Comparison of ENCODE assay signal across 30 cellular contexts in the genomic region with DNA sequence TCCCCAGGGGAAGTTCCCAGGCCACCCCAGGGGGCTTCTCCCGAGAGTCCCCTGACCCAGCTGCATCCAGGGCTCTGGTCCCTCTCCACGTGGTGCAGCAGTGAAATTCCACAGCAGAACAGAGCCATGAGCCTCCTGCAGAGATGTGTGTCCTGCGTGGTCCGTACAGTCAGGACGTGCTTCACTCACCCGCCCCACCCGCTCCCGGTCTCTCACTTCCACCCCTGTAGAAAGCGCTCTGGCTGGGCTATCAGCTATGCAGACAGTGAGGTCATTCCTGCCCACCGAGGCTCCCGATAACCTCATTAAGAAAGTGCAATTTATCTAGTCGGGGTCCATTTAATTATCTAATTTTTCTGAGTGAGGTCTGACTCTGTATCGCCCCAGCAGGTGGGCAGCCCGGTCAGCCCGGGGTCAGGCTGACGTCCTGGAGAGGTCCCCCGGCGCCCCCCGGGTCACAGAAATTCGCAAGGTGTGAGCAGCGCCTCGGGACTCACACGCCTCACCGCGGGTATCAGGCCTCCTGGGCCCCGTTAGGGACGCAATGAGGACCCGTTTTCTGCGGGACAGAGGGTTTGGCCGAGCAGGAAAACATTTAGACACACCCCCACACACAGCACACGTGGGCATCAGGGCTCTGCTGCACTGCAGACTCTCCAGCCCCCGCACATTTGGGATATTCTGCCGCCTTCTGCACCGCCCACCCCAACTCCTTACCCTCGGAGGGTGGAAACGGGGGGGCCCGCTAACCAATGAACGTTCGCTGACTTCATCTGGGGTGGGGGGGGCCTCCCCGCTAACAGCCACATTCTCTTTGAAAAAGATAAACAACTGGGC.
"Had no signal": no experiment of that assay in that cellular context is flagged by ENCODE, and none has a peak within 500 bp of the region (broad histone marks: within the 10 kb centered on the region; RNA-seq: fewer than 3 reads in every experiment).

No MANE protein-coding gene starts in this region.

- H3K9me3 ChIP-seq: body of pancreas, breast epithelium had no signal

- H3K36me3 ChIP-seq: breast epithelium had no signal

- H3K9me3 Mint-ChIP-seq: activated naive CD4-positive, alpha-beta T cell treated with anti-CD3 and anti-CD28 coated beads, Interleukin-2, amount 50 U/mL, for 24 hours; activated T-cell treated with anti-CD3 and anti-CD28 coated beads, Interleukin-2, amount 50 U/mL, for 24 hours had no signal

- H3K27ac Mint-ChIP-seq: activated CD4-positive, alpha-beta T cell treated with anti-CD3 and anti-CD28 coated beads for 36 hours; activated CD4-positive, alpha-beta T cell treated with anti-CD3 and anti-CD28 coated beads, Interleukin-2, amount 10 ng/mL, durations not matched to agents 7 days and 5 days; activated CD8-positive, alpha-beta T cell treated with anti-CD3 and anti-CD28 coated beads, Interleukin-2, amount 10 ng/mL, durations not matched to agents 7 days and 5 days; activated naive CD4-positive, alpha-beta T cell treated with anti-CD3 and anti-CD28 coated beads, Interleukin-2, amount 50 U/mL, for 24 hours; activated naive CD8-positive, alpha-beta T cell treated with anti-CD3 and anti-CD28 coated beads, Interleukin-2, amount 10 ng/mL, durations not matched to agents 7 days and 5 days; activated T-cell treated with anti-CD3 and anti-CD28 coated beads, Interleukin-2, amount 50 U/mL, for 24 hours; activated T-helper 2 cell treated with anti-CD3 and anti-CD28 coated beads, Interferon-gamma antibody, Interleukin-2, Interleukin-4, amounts not matched to agents 10 μg/mL and 5 μg/mL and 100 μg/mL, durations not matched to agents 14 hours and 24 hours and 36 hours had no signal

- H3K4me2 ChIP-seq: KMS-11, PC-9 had no signal

- H3K4me3 Mint-ChIP-seq: activated CD4-positive, alpha-beta T cell treated with anti-CD3 and anti-CD28 coated beads for 36 hours; activated CD4-positive, alpha-beta T cell treated with anti-CD3 and anti-CD28 coated beads, Interleukin-2, amount 10 ng/mL, durations not matched to agents 7 days and 5 days; activated CD8-positive, alpha-beta T cell treated with anti-CD3 and anti-CD28 coated beads, Interleukin-2, amount 10 ng/mL, durations not matched to agents 7 days and 5 days; activated naive CD4-positive, alpha-beta T cell treated with anti-CD3 and anti-CD28 coated beads, Interleukin-2, amount 50 U/mL, for 24 hours; activated naive CD8-positive, alpha-beta T cell treated with anti-CD3 and anti-CD28 coated beads, Interleukin-2, amount 10 ng/mL, durations not matched to agents 7 days and 5 days; activated T-cell treated with anti-CD3 and anti-CD28 coated beads, Interleukin-2, amount 50 U/mL, for 24 hours; WTC11 had no signal

- H3K36me3 Mint-ChIP-seq: activated naive CD4-positive, alpha-beta T cell treated with anti-CD3 and anti-CD28 coated beads, Interleukin-2, amount 50 U/mL, for 24 hours; activated naive CD8-positive, alpha-beta T cell treated with anti-CD3 and anti-CD28 coated beads, Interleukin-2, amount 10 ng/mL, durations not matched to agents 7 days and 5 days; WTC11 had no signal

- H3K27me3 ChIP-seq: body of pancreas had no signal

- H3K4me1 Mint-ChIP-seq: activated CD4-positive, alpha-beta T cell treated with anti-CD3 and anti-CD28 coated beads for 36 hours; activated CD4-positive, alpha-beta T cell treated with anti-CD3 and anti-CD28 coated beads, Interleukin-2, amount 10 ng/mL, durations not matched to agents 7 days and 5 days; activated naive CD4-positive, alpha-beta T cell treated with anti-CD3 and anti-CD28 coated beads, Interleukin-2, amount 50 U/mL, for 24 hours; activated naive CD8-positive, alpha-beta T cell treated with anti-CD3 and anti-CD28 coated beads, Interleukin-2, amount 10 ng/mL, durations not matched to agents 7 days and 5 days; WTC11 had no signal

- DNase-seq: activated CD4-positive, alpha-beta T cell treated with anti-CD3 and anti-CD28 coated beads for 36 hours; activated CD4-positive, alpha-beta T cell treated with anti-CD3 and anti-CD28 coated beads, Interleukin-2, amount 10 ng/mL, durations not matched to agents 7 days and 5 days; activated CD4-positive, alpha-beta T cell treated with anti-CD3 and anti-CD28 coated beads, Interleukin-2, amount 50 U/mL, for 48 hours; activated CD8-positive, alpha-beta T cell treated with anti-CD3 and anti-CD28 coated beads, Interleukin-2, amount 10 ng/mL, durations not matched to agents 7 days and 5 days; activated gamma-delta T cell; activated naive CD4-positive, alpha-beta T cell treated with Interleukin-2 at 50 U/mL for 16 hours; activated naive CD8-positive, alpha-beta T cell treated with anti-CD3 and anti-CD28 coated beads, Interleukin-2, amount 10 ng/mL, durations not matched to agents 7 days and 5 days; activated T-cell treated with anti-CD3 and anti-CD28 coated beads, Interleukin-2, amount 50 U/mL, for 24 hours; amygdala; body of pancreas; MM.1S; MV-4-11; NCI-H1092; NCI-H1436 treated with DMSO at 0.1 percent for 48 hours; NCI-H1694 treated with DMSO at 0.1 percent for 48 hours; NCI-H2029; NCI-H2107; NCI-H2171; NCI-H510A; NCI-H526; NCI-H748 treated with DMSO at 0.1 percent for 48 hours; NK-92 treated with Interleukin-12 subunit alpha and Interleukin-12 subunit beta, amount 100 ng/mL, for 24 hours; PC-9; Right ventricle myocardium superior had no signal

- H3K27ac ChIP-seq: body of pancreas, breast epithelium, KMS-11, PC-9, RWPE1 had no signal

- H3K4me3 ChIP-seq: body of pancreas, breast epithelium, PC-9 had no signal

- H3K4me1 ChIP-seq: breast epithelium had no signal

- H3K27me3 Mint-ChIP-seq: activated CD4-positive, alpha-beta T cell treated with anti-CD3 and anti-CD28 coated beads for 36 hours; activated CD4-positive, alpha-beta T cell treated with anti-CD3 and anti-CD28 coated beads, Interleukin-2, amount 10 ng/mL, durations not matched to agents 7 days and 5 days; activated naive CD4-positive, alpha-beta T cell treated with anti-CD3 and anti-CD28 coated beads, Interleukin-2, amount 50 U/mL, for 24 hours; activated naive CD8-positive, alpha-beta T cell treated with anti-CD3 and anti-CD28 coated beads, Interleukin-2, amount 10 ng/mL, durations not matched to agents 7 days and 5 days; activated T-cell treated with anti-CD3 and anti-CD28 coated beads, Interleukin-2, amount 50 U/mL, for 24 hours had no signal

- H3K9ac ChIP-seq: KMS-11 had no signal
